12 cellular contexts compared by ENCODE assay signal in genomic region chr15:63602595-63602994, GRCh38. TPM values are rescaled to one million over a fixed set of nuclear protein-coding genes. Genes with fewer than 3 reads are reported as not detected.
DNase-seq lines count a peak whose midpoint lies in the region; TF ChIP-seq lines count a peak whose summit lies in the region.
"Had no signal": no experiment of that assay in that cellular context is flagged by ENCODE, and none has a peak within 500 bp of the region (broad histone marks: within the 10 kb centered on the region; RNA-seq: fewer than 3 reads in every experiment).

No MANE protein-coding gene starts in this region.

- peak overlapping the region; percentile 12; the same call in 1 of the 2 replicates for H3K4me2 ChIP-seq in OCI-LY3 (ENCODE audit: low read length)

- H4K20me1 ChIP-seq in OCI-LY3 (ENCODE audit: insufficient read depth, low read length) = no peaks in the 10 kb centered on the region

- H2AFZ ChIP-seq in OCI-LY3 (ENCODE audit: low read depth, low read length) = no peak overlapping the region

- H3K36me3 Mint-ChIP-seq in activated T-cell treated with anti-CD3 and anti-CD28 coated beads, Interleukin-2, amount 50 U/mL, for 24 hours (ENCODE audit: low read depth) = peaks cover 12% of the 10 kb centered on the region

- no peaks in the 10 kb centered on the region for H3K27me3 Mint-ChIP-seq in activated T-cell treated with anti-CD3 and anti-CD28 coated beads, Interleukin-2, amount 50 U/mL, for 24 hours

- intact Hi-C loops in dorsolateral prefrontal cortex (cut with DNase I) (loop anchor here (5.0 to 10.0 kb wide), 5 partner anchors 122 to 552 kb away; partner anchors contain the start of genes RPS27L (in 1 of the 2) and SNX22 (in 1 of the 2)), sigmoid colon (cut with DNase I) (loop anchor here (10.0 kb wide), 1 partner anchor 548 kb away; no protein-coding TSS in a partner anchor)

- H3K9me3 ChIP-seq in OCI-LY3 (ENCODE audit: insufficient read depth, low read length) (no peaks in the 10 kb centered on the region), sigmoid colon (no peaks in the 10 kb centered on the region)
- H3K9me3 ChIP-seq: tibial artery had no signal

- no peak for TF ChIP-seq POLR2A in sigmoid colon (IDR thresholded peaks at IDR 0.05)

- H3K4me3 ChIP-seq in OCI-LY3 (ENCODE audit: low read length) (no peak overlapping the region), dorsolateral prefrontal cortex (no peak overlapping the region), sigmoid colon (no peak overlapping the region)

- H3K9me3 Mint-ChIP-seq in activated T-cell treated with anti-CD3 and anti-CD28 coated beads, Interleukin-2, amount 50 U/mL, for 24 hours = no peaks in the 10 kb centered on the region

- H3K4me1 ChIP-seq in OCI-LY3 (ENCODE audit: low read length) (peaks cover 50% of the 10 kb centered on the region), sigmoid colon (peaks cover 0 to 73% (median 32%) of the 10 kb centered on the region in 4 donors)

- peak overlapping the region; percentile 70 for H3K27ac Mint-ChIP-seq in activated T-cell treated with anti-CD3 and anti-CD28 coated beads, Interleukin-2, amount 50 U/mL, for 24 hours

- H3K4me1 Mint-ChIP-seq in activated T-cell treated with anti-CD3 and anti-CD28 coated beads, Interleukin-2, amount 50 U/mL, for 24 hours (ENCODE audit: low read depth) = peaks cover 62% of the 10 kb centered on the region

- no peak for TF ChIP-seq EP300 in sigmoid colon (IDR thresholded peaks at IDR 0.05)

- H3K36me3 ChIP-seq in OCI-LY3 (replicated peaks; ENCODE audit: low read depth, low read length) (no peaks in the 10 kb centered on the region), sigmoid colon (peaks cover 0 to 4% (median under 1%) of the 10 kb centered on the region in 4 donors)
- H3K36me3 ChIP-seq: WERI-Rb-1 had no signal

- H3K9ac ChIP-seq in OCI-LY3 (ENCODE audit: low read length) = no peak overlapping the region

- H3K27ac ChIP-seq in OCI-LY3 (ENCODE audit: low read length) (no peak overlapping the region), dorsolateral prefrontal cortex (peak overlapping the region in 50 of 59 donors; percentile 8 to 98 (median 78)), sigmoid colon (peak overlapping the region in 3 of 4 donors; percentile 19 to 95 (median 93))
- H3K27ac ChIP-seq: WERI-Rb-1 had no signal

- H3K27me3 ChIP-seq in OCI-LY3 (ENCODE audit: low read depth, low read length) (no peaks in the 10 kb centered on the region), dorsolateral prefrontal cortex (no peaks in the 10 kb centered on the region), sigmoid colon (no peaks in the 10 kb centered on the region)
- H3K27me3 ChIP-seq: tibial artery had no signal

- H3K4me3 Mint-ChIP-seq in activated T-cell treated with anti-CD3 and anti-CD28 coated beads, Interleukin-2, amount 50 U/mL, for 24 hours = peak overlapping the region; percentile 18

- no peak for DNase-seq in activated T-cell treated with anti-CD3 and anti-CD28 coated beads, Interleukin-2, amount 50 U/mL, for 24 hours
- no peak for DNase-seq in activated T-cell treated with anti-CD3 and anti-CD28 coated beads, Interleukin-2, amount 50 U/mL, for 1 hour
- DNase-seq in dorsolateral prefrontal cortex (no peak), sigmoid colon (no peak), anterior cingulate cortex (lab: John Stamatoyannopoulos, UW) (no peak), foreskin melanocyte (no peak), NOMO-1 treated with dmso at 0.1 percent for 144 hours (lab: John Stamatoyannopoulos, UW; ENCODE audit: unreplicated experiment) (no peak)
- DNase-seq: effector CD4-positive, alpha-beta T cell; OCI-M1; tibial artery; WERI-Rb-1 had no signal

- H3K79me2 ChIP-seq in OCI-LY3 (ENCODE audit: low read length) = 0 out of 2 replicates have a peak, but pooled peaks cover 4% of the 10 kb centered on the region

- no peak for TF ChIP-seq CTCF in OCI-LY3 (IDR thresholded peaks at IDR 0.05; ENCODE audit: low read depth, low read length)
- TF ChIP-seq CTCF in dorsolateral prefrontal cortex (IDR thresholded peaks at IDR 0.05 in 54 of 56, conservative IDR thresholded peaks at IDR 0.05 in 2 of 56; ENCODE audit: low read depth in 1 of 56, partially characterized antibody in 56 of 56) = no peak
- no peak for TF ChIP-seq CTCF in sigmoid colon (IDR thresholded peaks at IDR 0.05)

- WGBS in sigmoid colon, 2 donors = 75 to 89% methylated on average over 3 of the region's 3 CpGs

RNA-seq across cellular contexts. Expression of gene FBXL22, which starts 5.4 kb away (rescaled TPM):
- total RNA-seq in dorsolateral prefrontal cortex = 1 to 10 TPM in 111 of 120 experiments, under 1 TPM in 9; 0.60 to 5.0 (median 2.0) TPM
- total RNA-seq in sigmoid colon = 100 to 1,000 TPM in 2 of 4 donors, 10 to 100 TPM in 2; 46.7 to 150 (median 99.3) TPM
- polyA plus RNA-seq in sigmoid colon = 1 to 10 TPM in 2 of 3 donors, under 1 TPM in 1; 0.69 to 2.6 (median 1.2) TPM

Comparison
In these comparisons a context has a peak if more than half of its experiments do, and no peak if none do; other contexts are left out.
1. RNA of gene FBXL22, which starts 5.4 kb away (total RNA-seq): 46.7 to 150 TPM in sigmoid colon; 0.60 to 5.0 TPM in dorsolateral prefrontal cortex; every median in the first group is over 4 times any median in the second.